1 cellular context compared by ENCODE assay signal in genomic region chr12:57130941-57131340, GRCh38.
TF ChIP-seq lines count a peak whose summit lies in the region.

No MANE protein-coding gene starts in this region.

TF ChIP-seq in HepG2, 621 proteins besides CTCF, POLR2A, EP300 and RAD21 (continued from another document):
- TF ChIP-seq SCMH1 (CRISPR knock-in tag; IDR thresholded peaks at IDR 0.05; ENCODE audit: borderline replicate concordance) (no peak), FUBP1 (CRISPR knock-in tag; IDR thresholded peaks at IDR 0.05; ENCODE audit: borderline replicate concordance) (no peak), UBTF (CRISPR knock-in tag; IDR thresholded peaks at IDR 0.05) (no peak), KDM3A (CRISPR knock-in tag; IDR thresholded peaks at IDR 0.05; ENCODE audit: low read depth) (no peak), ZBTB10 (CRISPR knock-in tag; IDR thresholded peaks at IDR 0.05; ENCODE audit: borderline replicate concordance) (0 out of 2 replicates have a peak, but pooled peaks have one; percentile 42), ZNF879 (CRISPR knock-in tag; IDR thresholded peaks at IDR 0.05) (no peak), NR3C1 (CRISPR knock-in tag; IDR thresholded peaks at IDR 0.05) (no peak), ARID5B (CRISPR knock-in tag; IDR thresholded peaks at IDR 0.05) (peak; percentile 90), ARHGAP35 (CRISPR knock-in tag; IDR thresholded peaks at IDR 0.05; ENCODE audit: borderline replicate concordance) (no peak), FOXC1 (CRISPR knock-in tag; IDR thresholded peaks at IDR 0.05; ENCODE audit: borderline replicate concordance) (no peak), MATR3 (CRISPR knock-in tag; IDR thresholded peaks at IDR 0.05) (no peak)
